In the genomic region with DNA sequence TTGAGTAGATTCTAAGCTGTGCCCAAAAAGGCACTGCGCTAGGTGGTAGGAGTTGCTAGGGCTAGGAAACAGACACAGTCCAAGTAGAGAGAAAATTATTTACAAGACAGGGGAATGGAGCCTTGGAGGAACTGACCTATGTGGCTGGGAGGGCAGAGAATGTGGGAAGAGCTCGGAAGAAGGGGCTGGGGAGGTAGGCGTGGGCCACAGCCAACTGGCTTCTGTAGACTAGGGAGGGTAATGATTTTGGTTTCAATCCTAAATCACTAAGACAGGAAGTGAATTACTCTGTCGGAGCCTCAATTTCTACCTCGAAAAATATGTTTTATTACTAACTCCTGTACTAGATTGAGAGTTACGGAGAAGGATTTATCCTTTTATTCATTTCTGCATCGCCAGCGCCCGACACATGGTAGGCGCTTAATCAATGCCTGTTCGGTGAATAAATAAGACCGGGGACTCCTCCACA, we compare ENCODE assay signal across 8 cellular contexts. TPM values are rescaled to one million over a fixed set of nuclear protein-coding genes. Genes with fewer than 3 reads are reported as not detected.
A peak's percentile ranks its signal among the peaks of the same experiment; 100 is the strongest.
DNase-seq lines count a peak whose midpoint lies in the region; ATAC-seq, FAIRE-seq and TF ChIP-seq lines count a peak whose summit lies in the region.

No MANE protein-coding gene starts in this region.

- peak overlapping the region; percentile 89 for H2AFZ ChIP-seq in Karpas-422 (ENCODE audit: low read length)
- peak overlapping the region; percentile 67 for H2AFZ ChIP-seq in HepG2 (ENCODE audit: low read length)

- H3K9me3 ChIP-seq in AG04450 (ENCODE audit: control insufficient read depth, insufficient read depth, low read length) (no peaks in the 10 kb centered on the region; the same call in 1 of the 2 replicates), Karpas-422 (ENCODE audit: low read length) (no peaks in the 10 kb centered on the region), HepG2 (ENCODE audit: low read length) (no peaks in the 10 kb centered on the region), thoracic aorta (no peaks in the 10 kb centered on the region)

- H3K36me3 ChIP-seq in Karpas-422 (ENCODE audit: insufficient read depth, low read length) (peaks cover 14% of the 10 kb centered on the region; the same call in 1 of the 2 replicates), brain microvascular endothelial cell (replicated peaks) (no peaks in the 10 kb centered on the region), HepG2 (replicated peaks in 1 of 2; ENCODE audit: control insufficient read depth in 1 of 2, insufficient read depth in 2 of 2, low read length in 2 of 2) (peaks cover 0 to 2% of the 10 kb centered on the region in 2 experiments; a peak in 2 of 5 replicates), thoracic aorta (no peaks in the 10 kb centered on the region)

- in situ Hi-C loops in brain microvascular endothelial cell (cut with HindIII; ENCODE audit: low pct_ligation_motif_present, low sequenced_read_pairs) (no loop called here), HepG2 (cut with HindIII; ENCODE audit: extremely low pct_ligation_motif_present, low pct_unique_long_range_greater_than_20kb) (no loop called here)

- TF ChIP-seq POLR2A in HepG2 (IDR thresholded peaks at IDR 0.05; ENCODE audit: insufficient read depth in 1 of 2, low read depth in 2 of 2, low read length in 2 of 2): no peak

- H3K27ac ChIP-seq in AG04450 (ENCODE audit: low read depth, low read length) (peak overlapping the region; percentile 80), Karpas-422 (ENCODE audit: low read length) (no peak overlapping the region), brain microvascular endothelial cell (peak overlapping the region; percentile 45), HepG2 (ENCODE audit: extremely low read length, insufficient read depth, low read length) (peak overlapping the region; percentile 29), thoracic aorta (peak overlapping the region; percentile 86 to 91)

- peaks cover 15% of the 10 kb centered on the region for H4K20me1 ChIP-seq in Karpas-422 (ENCODE audit: insufficient read depth, low read depth, low read length)
- H4K20me1 ChIP-seq in HepG2 (ENCODE audit: insufficient read depth, low read length): peaks cover 21% of the 10 kb centered on the region

- CTCF ChIA-PET in AG04450 (lab: Charles Lee) (no interaction called here), HepG2 (lab: Yijun Ruan, JAX; ENCODE audit: low intra/inter-chr PET ratio, low total read pairs) (no interaction called here)

- TF ChIP-seq EP300 in HepG2 (IDR thresholded peaks at IDR 0.05; ENCODE audit: low read depth in 2 of 2, low read length in 2 of 2): no peak
- no peak for TF ChIP-seq EP300 in HepG2 (CRISPR knock-in tag; IDR thresholded peaks at IDR 0.05; ENCODE audit: borderline replicate concordance)

- WGBS in HepG2 (ENCODE audit: low lambda C conversion rate): 2% methylated on average over 12 of the region's 12 CpGs

- no TSS peak for BruUV-seq in HepG2 (replicated peaks; lab: Mats Ljungman, UMichigan)

- POLR2A ChIA-PET in AG04450 (lab: Yijun Ruan, JAX) (interaction anchor here (0.9 kb wide), 1 partner anchor 145 kb away, joined by 3 read pairs; no protein-coding TSS in a partner anchor), HepG2 (lab: Yijun Ruan, JAX) (interaction anchor here (1.7 to 8.5 kb wide), 4 partner anchors 14 to 31 kb away, joined by 3 to 188 read pairs (median 20); no protein-coding TSS in a partner anchor)

- no peak for FAIRE-seq in HepG2 (lab: Jason Lieb, UNC)

- no peak for DNase-seq in AG04450 (ENCODE audit: low read depth, low spot score)
- DNase-seq in Karpas-422: no peak
- DNase-seq in brain microvascular endothelial cell: no peak
- no peak for DNase-seq in HepG2 (ENCODE audit: low spot score)
- no peak for DNase-seq in thoracic aorta (ENCODE audit: low spot score)
- no peak for DNase-seq in HT-29 (ENCODE audit: low spot score)

- H3K9ac ChIP-seq in Karpas-422 (ENCODE audit: low read length) (peak overlapping the region; percentile 98), HepG2 (ENCODE audit: insufficient read depth, low read depth, low read length) (peak overlapping the region; percentile 48)

- intact Hi-C loops in HepG2 (cut with micrococcal nuclease; ENCODE audit: unreplicated experiment): loop anchor here (1.0 kb wide), 1 partner anchor 11 kb away; no protein-coding TSS in a partner anchor

- H3K9me2 ChIP-seq in Karpas-422 (replicated peaks; ENCODE audit: insufficient read depth, low read length): no peaks in the 10 kb centered on the region

- TF ChIP-seq RAD21 in HepG2 (CRISPR knock-in tag; IDR thresholded peaks at IDR 0.05): no peak

- peaks cover 32% of the 10 kb centered on the region for H3K4me1 ChIP-seq in Karpas-422 (ENCODE audit: low read length)
- H3K4me1 ChIP-seq in HepG2 (ENCODE audit: insufficient read depth, low read length): peaks cover 46% of the 10 kb centered on the region
- H3K4me1 ChIP-seq in thoracic aorta (ENCODE audit: control insufficient read depth in 1 of 2, low read depth in 2 of 2): peaks cover 20 to 39% of the 10 kb centered on the region in 2 donors

- H3K4me2 ChIP-seq in Karpas-422 (ENCODE audit: low read depth, low read length, poor library complexity, severe bottlenecking) (peak overlapping the region; percentile 86), HepG2 (ENCODE audit: low read depth, low read length) (peak overlapping the region; percentile 92)

- TF ChIP-seq CTCF in AG04450 (IDR thresholded peaks at IDR 0.05; ENCODE audit: low read depth, low read length): no peak
- no peak for TF ChIP-seq CTCF in brain microvascular endothelial cell (IDR thresholded peaks at IDR 0.05; ENCODE audit: low read depth, low read length, missing control alignments)
- TF ChIP-seq CTCF in HepG2 (CRISPR knock-in tag; IDR thresholded peaks at IDR 0.05): no peak
- no peak for TF ChIP-seq CTCF in thoracic aorta (IDR thresholded peaks at IDR 0.05)

- H3K79me2 ChIP-seq in Karpas-422 (ENCODE audit: low read length): peaks cover 44% of the 10 kb centered on the region
- H3K79me2 ChIP-seq in HepG2 (ENCODE audit: insufficient read depth, low read length): peaks cover 37% of the 10 kb centered on the region

- H3K27me3 ChIP-seq in AG04450 (ENCODE audit: control insufficient read depth, insufficient read depth, low read length) (no peaks in the 10 kb centered on the region), Karpas-422 (ENCODE audit: low read length) (no peaks in the 10 kb centered on the region), brain microvascular endothelial cell (replicated peaks) (no peaks in the 10 kb centered on the region), HepG2 (ENCODE audit: control insufficient read depth in 1 of 2, insufficient read depth in 2 of 2, low read length in 2 of 2) (no peaks in the 10 kb centered on the region; a peak in 1 of 5 replicates), thoracic aorta (replicated peaks; ENCODE audit: insufficient read depth) (no peaks in the 10 kb centered on the region)

- ATAC-seq in GM19324 (IDR thresholded peaks at IDR 0.05; ENCODE audit: low FRiP score, unreplicated experiment) (peak; percentile 10), HepG2 (peak; percentile 22), thoracic aorta (ENCODE audit: insufficient number of reproducible peaks, low FRiP score, low read depth) (no peak), HG02798 (IDR thresholded peaks at IDR 0.05; ENCODE audit: poor library complexity, unreplicated experiment) (no peak)

- H3K4me3 ChIP-seq in AG04450 (ENCODE audit: low read depth, low read length) (peak overlapping the region; percentile 66), Karpas-422 (ENCODE audit: low read length) (peak overlapping the region; percentile 93), brain microvascular endothelial cell (ENCODE audit: low read depth, low read length) (peak overlapping the region; percentile 58), HepG2 (replicated peaks in 1 of 3; ENCODE audit: insufficient read depth in 1 of 3, low read depth in 2 of 3, low read length in 3 of 3) (peak overlapping the region; percentile 65 to 100 (median 87)), thoracic aorta (peak overlapping the region; percentile 87)

RNA-seq across cellular contexts. Expression of a gene that starts 0.5 kb away (rescaled TPM):
- polyA plus RNA-seq in AG04450 (2011; rRNA removed): 7.8 and 8.7 TPM in 2 replicates
- polyA minus RNA-seq in AG04450 (2011; rRNA and poly(A)+ RNA removed): 17.9 and 21.1 TPM in 2 replicates
- total RNA-seq in Karpas-422 (2014; rRNA removed; shearing (Covaris generic); ENCODE audit: low replicate concordance): 29.3 and 40.0 TPM in 2 replicates
- 25.7 and 34.0 TPM in 2 replicates for total RNA-seq in HepG2 (2016; rRNA removed; fragmentation: Illumina TruSeq; extraction: Trizol)
- total RNA-seq in HepG2 (2016; cell fraction: cytosol; rRNA removed; fragmentation: Illumina TruSeq; extraction: Trizol; ENCODE audit: low read depth): 5.9 and 7.5 TPM in 2 replicates
- total RNA-seq in HepG2 (2016; cell fraction: insoluble cytoplasmic fraction; rRNA removed; fragmentation: Illumina TruSeq; extraction: Trizol): 26.2 and 32.2 TPM in 2 replicates
- 11.2 and 13.9 TPM in 2 replicates for total RNA-seq in HepG2 (2016; cell fraction: membrane; rRNA removed; fragmentation: Illumina TruSeq; extraction: Trizol)
- total RNA-seq in HepG2 (2016; cell fraction: nucleus; rRNA removed; fragmentation: Illumina TruSeq; extraction: Trizol): 41.5 and 50.4 TPM in 2 replicates
- polyA plus RNA-seq in HepG2 (2011; rRNA removed): 8.5 and 10.1 TPM in 2 replicates
- 5.5 and 7.7 TPM in 2 replicates for polyA plus RNA-seq in HepG2 (2011; cell fraction: cytosol; rRNA removed)
- polyA plus RNA-seq in HepG2 (2011; cell fraction: nucleus; rRNA removed): 19.8 and 23.2 TPM in 2 replicates
- polyA plus RNA-seq in HepG2 (2012): 19.5 and 23.0 TPM in 2 replicates
- polyA plus RNA-seq in HepG2 (2016; cell fraction: cytosol; fragmentation: Illumina TruSeq; extraction: Trizol; ENCODE audit: low read depth): 1.1 and 1.3 TPM in 2 replicates
- polyA plus RNA-seq in HepG2 (2016; cell fraction: insoluble cytoplasmic fraction; fragmentation: Illumina TruSeq; extraction: Trizol; ENCODE audit: low read depth): 22.9 and 23.8 TPM in 2 replicates
- 2.7 and 3.3 TPM in 2 replicates for polyA plus RNA-seq in HepG2 (2016; cell fraction: membrane; fragmentation: Illumina TruSeq; extraction: Trizol; ENCODE audit: low read depth)
- polyA plus RNA-seq in HepG2 (2016; cell fraction: nucleus; fragmentation: Illumina TruSeq; extraction: Trizol; ENCODE audit: insufficient read depth, low read depth): 23.7 and 25.3 TPM in 2 replicates
- polyA minus RNA-seq in HepG2 (2011; rRNA and poly(A)+ RNA removed; ENCODE audit: low replicate concordance): 38.4 and 51.6 TPM in 2 replicates
- polyA minus RNA-seq in HepG2 (2011; cell fraction: cytosol; rRNA and poly(A)+ RNA removed): 15.5 and 15.8 TPM in 2 replicates
- 118 and 145 TPM in 2 replicates for polyA minus RNA-seq in HepG2 (2011; cell fraction: nucleus; rRNA and poly(A)+ RNA removed)
- total RNA-seq in thoracic aorta: 10 to 100 TPM; 19.6 to 37.5 TPM
- 18.7 and 31.1 TPM in 2 replicates for total RNA-seq in HT-29 (2014; rRNA removed; shearing (Covaris generic))

RNA-seq across cellular contexts. Expression of a gene that starts 31.9 kb away (rescaled TPM):
- polyA plus RNA-seq in AG04450 (2011; rRNA removed): 0.68 and 0.74 TPM in 2 replicates
- 0.64 and 0.74 TPM in 2 replicates for polyA minus RNA-seq in AG04450 (2011; rRNA and poly(A)+ RNA removed)
- total RNA-seq in Karpas-422 (2014; rRNA removed; shearing (Covaris generic); ENCODE audit: low replicate concordance): 3.3 and 8.6 TPM in 2 replicates
- 174 and 216 TPM in 2 replicates for total RNA-seq in HepG2 (2016; rRNA removed; fragmentation: Illumina TruSeq; extraction: Trizol)
- 22.0 and 25.2 TPM in 2 replicates for total RNA-seq in HepG2 (2016; cell fraction: cytosol; rRNA removed; fragmentation: Illumina TruSeq; extraction: Trizol; ENCODE audit: low read depth)
- 174 and 209 TPM in 2 replicates for total RNA-seq in HepG2 (2016; cell fraction: insoluble cytoplasmic fraction; rRNA removed; fragmentation: Illumina TruSeq; extraction: Trizol)
- total RNA-seq in HepG2 (2016; cell fraction: membrane; rRNA removed; fragmentation: Illumina TruSeq; extraction: Trizol): 86.5 and 94.9 TPM in 2 replicates
- total RNA-seq in HepG2 (2016; cell fraction: nucleus; rRNA removed; fragmentation: Illumina TruSeq; extraction: Trizol): 61.7 and 71.0 TPM in 2 replicates
- 52.6 and 59.1 TPM in 2 replicates for polyA plus RNA-seq in HepG2 (2011; rRNA removed)
- polyA plus RNA-seq in HepG2 (2011; cell fraction: cytosol; rRNA removed): 56.4 and 64.1 TPM in 2 replicates
- 19.8 and 21.4 TPM in 2 replicates for polyA plus RNA-seq in HepG2 (2011; cell fraction: nucleus; rRNA removed)
- 42.6 and 66.8 TPM in 2 replicates for polyA plus RNA-seq in HepG2 (2012)
- polyA plus RNA-seq in HepG2 (2016; cell fraction: cytosol; fragmentation: Illumina TruSeq; extraction: Trizol; ENCODE audit: low read depth): 17.9 and 21.4 TPM in 2 replicates
- polyA plus RNA-seq in HepG2 (2016; cell fraction: insoluble cytoplasmic fraction; fragmentation: Illumina TruSeq; extraction: Trizol; ENCODE audit: low read depth): 174 and 175 TPM in 2 replicates
- 49.4 and 51.3 TPM in 2 replicates for polyA plus RNA-seq in HepG2 (2016; cell fraction: membrane; fragmentation: Illumina TruSeq; extraction: Trizol; ENCODE audit: low read depth)
- polyA plus RNA-seq in HepG2 (2016; cell fraction: nucleus; fragmentation: Illumina TruSeq; extraction: Trizol; ENCODE audit: insufficient read depth, low read depth): 65.8 and 75.1 TPM in 2 replicates
- 29.8 and 85.0 TPM in 2 replicates for polyA minus RNA-seq in HepG2 (2011; rRNA and poly(A)+ RNA removed; ENCODE audit: low replicate concordance)
- polyA minus RNA-seq in HepG2 (2011; cell fraction: cytosol; rRNA and poly(A)+ RNA removed): 46.5 and 48.4 TPM in 2 replicates
- 22.0 and 23.9 TPM in 2 replicates for polyA minus RNA-seq in HepG2 (2011; cell fraction: nucleus; rRNA and poly(A)+ RNA removed)
- total RNA-seq in thoracic aorta: under 1 TPM in 1 of 2 donors, not detected in 1; 0.21 TPM
- total RNA-seq in HT-29 (2014; rRNA removed; shearing (Covaris generic)): 52.1 and 62.5 TPM in 2 replicates

Comparison
In these comparisons a context has a peak if more than half of its experiments do, and no peak if none do; other contexts are left out.
1. ATAC-seq: peak in GM19324 (single experiment) and HepG2 (single experiment); none in thoracic aorta (single experiment) and HG02798 (single experiment).
2. Peak in every context shown above with its lines, with median percentiles within 50 percentile points of each other: H3K4me3 ChIP-seq.